35 cellular contexts compared by ENCODE assay signal in genomic region chr2:190339394-190339793, GRCh38.
"Had no signal": no experiment of that assay in that cellular context is flagged by ENCODE, and none has a peak within 500 bp of the region (broad histone marks: within the 10 kb centered on the region; RNA-seq: fewer than 3 reads in every experiment).

No MANE protein-coding gene starts in this region.

- H3K4me3 ChIP-seq: MG63 had no signal

- H3K36me3 ChIP-seq: MG63 had no signal

- DNase-seq: Karpas-422, Kasumi-1, MG63, MM.1S, MV-4-11, NCI-H1048, NCI-H1092, NCI-H1092 treated with DMSO at 0.1 percent for 48 hours, NCI-H1105, NCI-H1105 treated with DMSO at 0.1 percent for 48 hours, NCI-H1417, NCI-H1417 treated with DMSO at 0.1 percent for 48 hours, NCI-H1436, NCI-H1436 treated with DMSO at 0.1 percent for 48 hours, NCI-H146, NCI-H1694, NCI-H1694 treated with DMSO at 0.1 percent for 48 hours, NCI-H187, NCI-H187 treated with DMSO at 0.1 percent for 48 hours, NCI-H1930, NCI-H2029, NCI-H2029 treated with DMSO at 0.1 percent for 48 hours, NCI-H2081, NCI-H2081 treated with DMSO at 0.1 percent for 48 hours, NCI-H2107, NCI-H2171, NCI-H2171 treated with DMSO at 0.1 percent for 48 hours, NCI-H2227 treated with DMSO at 0.1 percent for 48 hours, NCI-H226, NCI-H345, NCI-H446, NCI-H446 treated with DMSO at 0.1 percent for 48 hours, NCI-H510A, NCI-H510A treated with DMSO at 0.1 percent for 48 hours, NCI-H524 had no signal

- H3K27me3 ChIP-seq: MG63 had no signal

- H3K9me3 ChIP-seq: MG63 had no signal
